In the genomic region with DNA sequence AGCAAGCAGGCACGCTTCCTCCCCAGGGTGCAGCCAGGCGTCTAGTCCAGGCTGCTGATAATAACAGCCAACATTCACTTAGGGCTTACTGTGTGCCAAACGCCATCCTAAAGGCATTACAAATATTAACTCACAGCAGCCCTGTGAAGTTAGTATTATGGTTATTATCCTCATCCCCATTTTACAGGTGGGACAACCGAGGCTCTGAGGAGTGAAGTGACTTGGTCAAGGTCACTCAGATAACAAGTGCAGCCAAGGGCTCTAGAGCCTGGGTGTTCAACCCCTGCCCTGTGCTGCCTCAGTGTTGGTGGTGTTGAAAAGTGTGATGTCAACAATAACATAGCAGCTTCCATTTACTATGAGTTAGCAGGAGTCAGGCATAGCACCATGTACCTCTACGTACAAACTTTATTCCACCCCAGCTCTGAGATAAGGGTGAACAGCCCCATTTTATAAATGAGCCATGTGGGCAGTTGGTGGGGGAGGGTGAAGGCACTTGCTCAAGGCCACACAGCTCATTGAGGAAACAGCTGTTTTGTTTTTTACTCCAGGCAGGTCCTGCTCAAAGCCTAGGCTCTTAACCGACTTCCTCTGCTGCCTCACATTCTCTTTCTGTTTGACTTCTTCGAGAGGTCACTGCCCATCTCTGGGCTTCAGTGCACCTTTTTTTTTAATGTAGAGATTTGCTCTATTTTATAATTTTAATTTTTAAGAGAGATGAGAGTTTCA, we compare ENCODE assay signal across 1 cellular context.
TF ChIP-seq lines count a peak whose summit lies in the region.

No MANE protein-coding gene starts in this region.

TF ChIP-seq in HepG2, 621 proteins besides CTCF, POLR2A, EP300 and RAD21:
- TF ChIP-seq PPARG (CRISPR knock-in tag; conservative IDR thresholded peaks at IDR 0.05) (no peak), SIX4 (CRISPR knock-in tag; IDR thresholded peaks at IDR 0.05) (no peak), ZNF720 (CRISPR knock-in tag; IDR thresholded peaks at IDR 0.05) (no peak), ZNF44 (CRISPR knock-in tag; IDR thresholded peaks at IDR 0.05) (no peak), ZNF629 (CRISPR knock-in tag; conservative IDR thresholded peaks at IDR 0.05) (peak; percentile 75), ZNF256 (CRISPR knock-in tag; conservative IDR thresholded peaks at IDR 0.05) (no peak)
- TF ChIP-seq, protein P1, sequence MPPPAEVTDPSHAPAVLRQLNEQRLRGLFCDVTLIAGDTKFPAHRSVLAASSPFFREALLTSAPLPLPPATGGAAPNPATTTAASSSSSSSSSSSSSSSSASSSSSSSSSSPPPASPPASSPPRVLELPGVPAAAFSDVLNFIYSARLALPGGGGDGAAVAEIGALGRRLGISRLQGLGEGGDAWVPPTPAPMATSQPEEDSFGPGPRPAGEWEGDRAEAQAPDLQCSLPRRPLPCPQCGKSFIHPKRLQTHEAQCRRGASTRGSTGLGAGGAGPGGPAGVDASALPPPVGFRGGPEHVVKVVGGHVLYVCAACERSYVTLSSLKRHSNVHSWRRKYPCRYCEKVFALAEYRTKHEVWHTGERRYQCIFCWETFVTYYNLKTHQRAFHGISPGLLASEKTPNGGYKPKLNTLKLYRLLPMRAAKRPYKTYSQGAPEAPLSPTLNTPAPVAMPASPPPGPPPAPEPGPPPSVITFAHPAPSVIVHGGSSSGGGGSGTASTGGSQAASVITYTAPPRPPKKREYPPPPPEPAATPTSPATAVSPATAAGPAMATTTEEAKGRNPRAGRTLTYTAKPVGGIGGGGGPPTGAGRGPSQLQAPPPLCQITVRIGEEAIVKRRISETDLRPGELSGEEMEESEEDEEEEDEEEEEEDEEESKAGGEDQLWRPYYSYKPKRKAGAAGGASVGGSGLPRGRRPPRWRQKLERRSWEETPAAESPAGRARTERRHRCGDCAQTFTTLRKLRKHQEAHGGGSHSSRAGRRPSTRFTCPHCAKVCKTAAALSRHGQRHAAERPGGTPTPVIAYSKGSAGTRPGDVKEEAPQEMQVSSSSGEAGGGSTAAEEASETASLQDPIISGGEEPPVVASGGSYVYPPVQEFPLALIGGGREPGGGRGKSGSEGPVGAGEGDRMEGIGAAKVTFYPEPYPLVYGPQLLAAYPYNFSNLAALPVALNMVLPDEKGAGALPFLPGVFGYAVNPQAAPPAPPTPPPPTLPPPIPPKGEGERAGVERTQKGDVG (CRISPR knock-in tag; IDR thresholded peaks at IDR 0.05; ENCODE audit: borderline replicate concordance) = no peak
- TF ChIP-seq, protein P2, sequence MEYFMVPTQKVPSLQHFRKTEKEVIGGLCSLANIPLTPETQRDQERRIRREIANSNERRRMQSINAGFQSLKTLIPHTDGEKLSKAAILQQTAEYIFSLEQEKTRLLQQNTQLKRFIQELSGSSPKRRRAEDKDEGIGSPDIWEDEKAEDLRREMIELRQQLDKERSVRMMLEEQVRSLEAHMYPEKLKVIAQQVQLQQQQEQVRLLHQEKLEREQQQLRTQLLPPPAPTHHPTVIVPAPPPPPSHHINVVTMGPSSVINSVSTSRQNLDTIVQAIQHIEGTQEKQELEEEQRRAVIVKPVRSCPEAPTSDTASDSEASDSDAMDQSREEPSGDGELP (IDR thresholded peaks at IDR 0.05; ENCODE audit: borderline replicate concordance, low read depth) = peak; percentile 15; the same call in 1 of the 2 replicates
- TF ChIP-seq, protein P3, sequence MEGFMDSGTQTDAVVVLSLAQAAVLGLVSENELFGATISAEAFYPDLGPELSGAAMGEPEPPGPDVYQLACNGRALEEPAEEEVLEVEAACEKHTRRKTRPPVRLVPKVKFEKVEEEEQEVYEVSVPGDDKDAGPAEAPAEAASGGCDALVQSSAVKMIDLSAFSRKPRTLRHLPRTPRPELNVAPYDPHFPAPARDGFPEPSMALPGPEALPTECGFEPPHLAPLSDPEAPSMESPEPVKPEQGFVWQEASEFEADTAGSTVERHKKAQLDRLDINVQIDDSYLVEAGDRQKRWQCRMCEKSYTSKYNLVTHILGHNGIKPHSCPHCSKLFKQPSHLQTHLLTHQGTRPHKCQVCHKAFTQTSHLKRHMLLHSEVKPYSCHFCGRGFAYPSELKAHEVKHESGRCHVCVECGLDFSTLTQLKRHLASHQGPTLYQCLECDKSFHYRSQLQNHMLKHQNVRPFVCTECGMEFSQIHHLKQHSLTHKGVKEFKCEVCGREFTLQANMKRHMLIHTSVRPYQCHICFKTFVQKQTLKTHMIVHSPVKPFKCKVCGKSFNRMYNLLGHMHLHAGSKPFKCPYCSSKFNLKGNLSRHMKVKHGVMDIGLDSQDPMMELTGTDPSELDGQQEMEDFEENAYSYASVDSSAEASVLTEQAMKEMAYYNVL (CRISPR knock-in tag; IDR thresholded peaks at IDR 0.05; ENCODE audit: borderline replicate concordance) = no peak
